9 cellular contexts compared by ENCODE assay signal in genomic region chr1:24201941-24202440, GRCh38. TPM values are rescaled to one million over a fixed set of nuclear protein-coding genes. Genes with fewer than 3 reads are reported as not detected.
DNase-seq lines count a peak whose midpoint lies in the region; ATAC-seq and TF ChIP-seq lines count a peak whose summit lies in the region.
"Had no signal": no experiment of that assay in that cellular context is flagged by ENCODE, and none has a peak within 500 bp of the region (broad histone marks: within the 10 kb centered on the region; RNA-seq: fewer than 3 reads in every experiment).

No MANE protein-coding gene starts in this region.

- H3K9me2 ChIP-seq in OCI-LY1 (ENCODE audit: low read depth, low read length) = no peaks in the 10 kb centered on the region

- TF ChIP-seq POLR2A in tibial nerve (IDR thresholded peaks at IDR 0.05) = no peak

- no peaks in the 10 kb centered on the region for H3K36me3 ChIP-seq in OCI-LY1 (ENCODE audit: insufficient read depth, low read length)
- no peaks in the 10 kb centered on the region for H3K36me3 ChIP-seq in tibial nerve

- WGBS in tibial nerve, 2 donors = 52 to 53% methylated on average over 5 of the region's 5 CpGs

- peak overlapping the region in 1 of 3 experiments; percentile 52 for H3K27ac Mint-ChIP-seq in nephron

- no peaks in the 10 kb centered on the region for H4K20me1 ChIP-seq in OCI-LY1 (ENCODE audit: insufficient read depth, low read length)

- peaks cover 4% of the 10 kb centered on the region for H3K27me3 Mint-ChIP-seq in nephron (ENCODE audit: low read depth)

- no peak overlapping the region for H2AFZ ChIP-seq in OCI-LY1 (ENCODE audit: low read length)

- TF ChIP-seq CTCF in OCI-LY1 (IDR thresholded peaks at IDR 0.05; ENCODE audit: low read length) (peak; percentile 94), nephron (IDR thresholded peaks at IDR 0.05; ENCODE audit: unreplicated experiment in 3 of 3) (peak; percentile 80 to 91 (median 83)), tibial nerve (IDR thresholded peaks at IDR 0.05) (peak; percentile 41 to 84 (median 67))

- no peaks in the 10 kb centered on the region for H3F3A ChIP-seq in OCI-LY1 (ENCODE audit: insufficient read depth, low read length)

- no peaks in the 10 kb centered on the region for H3K79me2 ChIP-seq in OCI-LY1 (ENCODE audit: insufficient read depth, low read length)

- H3K9me3 ChIP-seq in OCI-LY1 (ENCODE audit: low read length) (no peaks in the 10 kb centered on the region), tibial nerve (no peaks in the 10 kb centered on the region)

- H3K4me2 ChIP-seq in OCI-LY1 (ENCODE audit: low read length) = peak overlapping the region; percentile 51

- H3K36me3 Mint-ChIP-seq in nephron (ENCODE audit: low read depth) = no peaks in the 10 kb centered on the region

- H3K4me3 Mint-ChIP-seq in nephron = no peak overlapping the region

- peaks cover 5% of the 10 kb centered on the region for H3K4me1 Mint-ChIP-seq in nephron

- H3K4me3 ChIP-seq in OCI-LY1 (ENCODE audit: low read depth, low read length, poor library complexity, severe bottlenecking) = no peak overlapping the region
- H3K4me3 ChIP-seq in tibial nerve = no peak overlapping the region

- H3K27ac ChIP-seq in OCI-LY1 (ENCODE audit: low read depth, low read length, poor library complexity, severe bottlenecking) = peak overlapping the region; percentile 92
- H3K27ac ChIP-seq in tibial nerve = peak overlapping the region in 2 of 4 donors; percentile 37 to 63

- H3K9me3 Mint-ChIP-seq in nephron = no peaks in the 10 kb centered on the region

- TF ChIP-seq EP300 in tibial nerve (IDR thresholded peaks at IDR 0.05) = peak in 1 of 2 donors; percentile 67

- H3K27me3 ChIP-seq in OCI-LY1 (ENCODE audit: insufficient read depth, low read length) (no peaks in the 10 kb centered on the region), tibial nerve (no peaks in the 10 kb centered on the region)

- peak overlapping the region; percentile 44; the same call in 1 of the 2 replicates for H3K9ac ChIP-seq in OCI-LY1 (ENCODE audit: low read length)

- DNase-seq in CMK (ENCODE audit: low read depth) (peak; percentile 60), HPDE6-E6E7 (ENCODE audit: extremely low spot score) (peak; percentile 87), fibroblast of peridontal ligament (ENCODE audit: extremely low read depth) (peak; percentile 93), tibial nerve (ENCODE audit: low spot score in 2 of 2) (peak; percentile 86 to 97)
- peak; percentile 18 to 27 for DNase-seq in activated T-helper 1 cell treated with anti-CD3 and anti-CD28 coated beads, Interleukin-2, amount 50 U/mL, for 16 hours (ENCODE audit: low read depth in 1 of 2, low spot score in 1 of 2)

- ATAC-seq in GM18873 (IDR thresholded peaks at IDR 0.05; ENCODE audit: low FRiP score, unreplicated experiment) = no peak

- H3K4me1 ChIP-seq in OCI-LY1 (ENCODE audit: insufficient read depth, low read length, severe bottlenecking) = peaks cover 88% of the 10 kb centered on the region
- peaks cover 0 to 25% (median 0%) of the 10 kb centered on the region in 4 donors for H3K4me1 ChIP-seq in tibial nerve

RNA-seq across cellular contexts. Expression of gene IFNLR1, which starts 14.9 kb away (rescaled TPM):
- 1 to 10 TPM in 2 of 4 donors, not detected in 2; 1.3 to 1.5 TPM for total RNA-seq in tibial nerve

RNA-seq across cellular contexts. Expression of gene IL22RA1, which starts 59.1 kb away (rescaled TPM):
- not detected for total RNA-seq in tibial nerve
- total RNA-seq: temporal lobe had no signal

Comparison
In these comparisons a context has a peak if more than half of its experiments do, and no peak if none do; other contexts are left out.
1. DNase-seq: peak in every context shown above with its lines; median percentile 93 in fibroblast of peridontal ligament; 92 in tibial nerve; 87 in HPDE6-E6E7; 60 in CMK; 22 in activated T-helper 1 cell treated with anti-CD3 and anti-CD28 coated beads, Interleukin-2, amount 50 U/mL, for 16 hours.